ENCODE assay signal across 17 cellular contexts in genomic region chr1:86712088-86712860, GRCh38.
"Had no signal": no experiment of that assay in that cellular context is flagged by ENCODE, and none has a peak within 500 bp of the region (broad histone marks: within the 10 kb centered on the region; RNA-seq: fewer than 3 reads in every experiment).

No MANE protein-coding gene starts in this region.

- H3K27me3 ChIP-seq: ascending aorta, colonic mucosa, tibial artery had no signal

- H3K4me3 Mint-ChIP-seq: activated CD4-positive, alpha-beta T cell treated with anti-CD3 and anti-CD28 coated beads, Interleukin-2, amount 10 ng/mL, durations not matched to agents 7 days and 5 days; activated T-cell treated with anti-CD3 and anti-CD28 coated beads, Interleukin-2, amount 50 U/mL, for 72 hours; mesothelial cell of epicardium; nephron progenitor cell; stimulated activated naive B cell treated with anti-CD40 and anti-IgM and Interleukin-4, amounts not matched to agents 10 μg/mL and 1 μg/mL and 100 μg/mL, for 72 hours had no signal

- H3K4me3 ChIP-seq: ascending aorta, colonic mucosa, lung, tibial artery had no signal

- ATAC-seq: activated T-cell treated with anti-CD3 and anti-CD28 coated beads, Interleukin-2, amount 50 U/mL, for 72 hours; esophagus mucosa; stimulated activated naive B cell treated with anti-CD40 and anti-IgM and Interleukin-4, amounts not matched to agents 10 μg/mL and 1 μg/mL and 100 μg/mL, for 72 hours had no signal

- H3K9me3 Mint-ChIP-seq: activated CD4-positive, alpha-beta T cell treated with anti-CD3 and anti-CD28 coated beads, Interleukin-2, amount 10 ng/mL, durations not matched to agents 7 days and 5 days; activated T-cell treated with anti-CD3 and anti-CD28 coated beads, Interleukin-2, amount 50 U/mL, for 72 hours; mesothelial cell of epicardium; nephron progenitor cell; stimulated activated naive B cell treated with anti-CD40 and anti-IgM and Interleukin-4, amounts not matched to agents 10 μg/mL and 1 μg/mL and 100 μg/mL, for 72 hours had no signal

- H3K27ac ChIP-seq: ascending aorta, colonic mucosa, tibial artery had no signal

- H3K27me3 Mint-ChIP-seq: activated CD4-positive, alpha-beta T cell treated with anti-CD3 and anti-CD28 coated beads, Interleukin-2, amount 10 ng/mL, durations not matched to agents 7 days and 5 days; stimulated activated naive B cell treated with anti-CD40 and anti-IgM and Interleukin-4, amounts not matched to agents 10 μg/mL and 1 μg/mL and 100 μg/mL, for 72 hours had no signal

- H3K36me3 ChIP-seq: colonic mucosa had no signal

- H3K9me3 ChIP-seq: ascending aorta, colonic mucosa, tibial artery had no signal

- FAIRE-seq: urothelium cell line had no signal

- H3K27ac Mint-ChIP-seq: activated CD4-positive, alpha-beta T cell treated with anti-CD3 and anti-CD28 coated beads, Interleukin-2, amount 10 ng/mL, durations not matched to agents 7 days and 5 days; activated T-cell treated with anti-CD3 and anti-CD28 coated beads, Interleukin-2, amount 50 U/mL, for 72 hours; mesothelial cell of epicardium; nephron progenitor cell; stimulated activated naive B cell treated with anti-CD40 and anti-IgM and Interleukin-4, amounts not matched to agents 10 μg/mL and 1 μg/mL and 100 μg/mL, for 72 hours had no signal

- DNase-seq: activated CD4-positive, alpha-beta T cell treated with anti-CD3 and anti-CD28 coated beads, Interleukin-2, amount 10 ng/mL, durations not matched to agents 7 days and 5 days; activated CD4-positive, CD25-positive, alpha-beta regulatory T cell; activated CD8-positive, alpha-beta memory T cell treated with anti-CD3 and anti-CD28 coated beads, Interleukin-2, amount 50 U/mL, for 48 hours; activated gamma-delta T cell; activated T-cell treated with anti-CD3 and anti-CD28 coated beads, Interleukin-2, amount 50 U/mL, for 72 hours; colonic mucosa; glutamatergic neuron; nephron progenitor cell; stimulated activated CD4-positive, alpha-beta T cell treated with anti-CD3 and anti-CD28 coated beads, Interleukin-2, amount 100 ng/mL, for 48 hours; stimulated activated naive B cell treated with anti-CD40 and anti-IgM and Interleukin-4, amounts not matched to agents 10 μg/mL and 1 μg/mL and 100 μg/mL, for 72 hours; T-helper 2 cell; tibial artery had no signal
